Comparison of ENCODE assay signal across 24 cellular contexts in the genomic region with DNA sequence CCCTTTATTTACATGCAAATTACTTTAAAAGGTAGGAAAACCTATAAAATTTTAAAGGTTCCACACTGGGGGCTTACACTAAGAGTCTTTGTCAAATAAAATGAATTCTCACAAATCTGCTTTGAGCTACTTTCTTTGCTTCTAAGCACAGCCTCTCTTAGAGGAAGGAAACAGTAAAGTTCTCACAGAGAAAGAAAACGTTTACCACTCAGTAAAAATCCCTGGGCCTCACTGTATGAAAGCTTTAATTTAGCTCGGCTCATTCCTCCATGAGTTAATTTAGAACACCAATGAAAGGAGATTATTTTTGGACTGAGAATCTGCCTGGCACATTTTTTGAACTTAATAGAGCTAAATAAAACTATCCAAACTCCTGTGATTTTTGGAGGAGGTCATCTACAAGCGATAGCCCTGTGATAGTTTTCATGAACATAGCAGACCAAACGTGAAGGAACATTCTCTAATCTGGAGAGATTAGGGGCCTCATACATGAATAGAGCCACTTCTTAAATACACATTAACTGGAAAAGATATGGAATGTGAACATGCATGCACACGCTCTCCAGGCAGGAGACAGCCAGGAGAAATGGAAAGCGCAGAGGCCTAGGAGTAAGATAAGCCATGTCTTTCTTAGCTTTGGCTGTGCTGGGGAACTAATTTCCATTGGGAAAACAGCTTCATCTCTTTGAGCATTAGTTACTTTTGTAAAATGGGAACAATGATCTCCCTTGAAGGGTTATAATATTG. TPM values are rescaled to one million over a fixed set of nuclear protein-coding genes. Genes with fewer than 3 reads are reported as not detected.
DNase-seq lines count a peak whose midpoint lies in the region; ATAC-seq and TF ChIP-seq lines count a peak whose summit lies in the region.
"Had no signal": no experiment of that assay in that cellular context is flagged by ENCODE, and none has a peak within 500 bp of the region (broad histone marks: within the 10 kb centered on the region; RNA-seq: fewer than 3 reads in every experiment).

No MANE protein-coding gene starts in this region.

- peak overlapping the region in 2 of 5 experiments; percentile 8 to 38 for H3K4me3 Mint-ChIP-seq in brain
- H3K4me3 Mint-ChIP-seq in neural crest cell: no peak overlapping the region
- no peak overlapping the region for H3K4me3 Mint-ChIP-seq in T-helper 17 cell
- no peak overlapping the region for H3K4me3 Mint-ChIP-seq in natural killer cell
- H3K4me3 Mint-ChIP-seq: CD4-positive, CD25-positive, alpha-beta regulatory T cell; naive thymus-derived CD8-positive, alpha-beta T cell had no signal

- ATAC-seq in T-helper 17 cell: no peak
- no peak for ATAC-seq in natural killer cell
- ATAC-seq: activated naive CD4-positive, alpha-beta T cell treated with anti-CD3 and anti-CD28 coated beads, Interleukin-2, amount 50 U/mL, for 72 hours; GM12878; naive thymus-derived CD8-positive, alpha-beta T cell; PC-3 had no signal

- H3K27me3 ChIP-seq in ACC112 (ENCODE audit: insufficient read depth, low read length): no peaks in the 10 kb centered on the region
- H3K27me3 ChIP-seq: SJSA1, suprapubic skin had no signal

- H3K36me3 ChIP-seq in ACC112 (ENCODE audit: insufficient read depth, low read length): no peaks in the 10 kb centered on the region
- H3K36me3 ChIP-seq: SJSA1, suprapubic skin had no signal

- H3K4me3 ChIP-seq in ACC112 (ENCODE audit: low read depth, low read length): peak overlapping the region; percentile 32; the same call in 1 of the 2 replicates
- H3K4me3 ChIP-seq in fibroblast of the aortic adventitia (ENCODE audit: low read depth, low read length): no peak overlapping the region
- H3K4me3 ChIP-seq: GM12878, lung, SJSA1, suprapubic skin had no signal

- H3K9me3 Mint-ChIP-seq in brain (peaks cover 0 to 3% (median 0%) of the 10 kb centered on the region in 5 experiments), neural crest cell (no peaks in the 10 kb centered on the region), natural killer cell (no peaks in the 10 kb centered on the region)
- H3K9me3 Mint-ChIP-seq: activated naive CD4-positive, alpha-beta T cell treated with anti-CD3 and anti-CD28 coated beads, Interleukin-2, amount 50 U/mL, for 72 hours; naive thymus-derived CD8-positive, alpha-beta T cell had no signal

- H3K27ac Mint-ChIP-seq in brain: peak overlapping the region in 4 of 5 experiments; percentile 5 to 76 (median 67)
- H3K27ac Mint-ChIP-seq in neural crest cell (ENCODE audit: unreplicated experiment): peak overlapping the region; percentile 72
- no peak overlapping the region for H3K27ac Mint-ChIP-seq in T-helper 17 cell
- no peak overlapping the region for H3K27ac Mint-ChIP-seq in natural killer cell
- H3K27ac Mint-ChIP-seq: activated naive CD4-positive, alpha-beta T cell treated with anti-CD3 and anti-CD28 coated beads, Interleukin-2, amount 50 U/mL, for 72 hours; CD4-positive, CD25-positive, alpha-beta regulatory T cell; naive thymus-derived CD8-positive, alpha-beta T cell; progenitor cell of endocrine pancreas had no signal

- H3K79me2 ChIP-seq in ACC112 (ENCODE audit: control insufficient read depth, insufficient read depth, low read length, unreplicated experiment): peaks cover 86% of the 10 kb centered on the region

- H3K4me1 Mint-ChIP-seq in brain (peaks cover 85% of the 10 kb centered on the region), neural crest cell (peaks cover 53% of the 10 kb centered on the region), T-helper 17 cell (no peaks in the 10 kb centered on the region), natural killer cell (no peaks in the 10 kb centered on the region)
- H3K4me1 Mint-ChIP-seq: CD4-positive, CD25-positive, alpha-beta regulatory T cell; naive thymus-derived CD8-positive, alpha-beta T cell had no signal

- peaks cover 94% of the 10 kb centered on the region for H3K4me1 ChIP-seq in ACC112 (ENCODE audit: control insufficient read depth, insufficient read depth, low read length, unreplicated experiment)
- H3K4me1 ChIP-seq: SJSA1 had no signal

- H3K36me3 Mint-ChIP-seq in brain (no peaks in the 10 kb centered on the region), neural crest cell (ENCODE audit: low read depth) (no peaks in the 10 kb centered on the region), T-helper 17 cell (ENCODE audit: low read depth) (peaks cover 2% of the 10 kb centered on the region), natural killer cell (no peaks in the 10 kb centered on the region)
- H3K36me3 Mint-ChIP-seq: activated naive CD4-positive, alpha-beta T cell treated with anti-CD3 and anti-CD28 coated beads, Interleukin-2, amount 50 U/mL, for 72 hours; CD4-positive, CD25-positive, alpha-beta regulatory T cell; naive thymus-derived CD8-positive, alpha-beta T cell had no signal

- DNase-seq in fibroblast of the aortic adventitia (ENCODE audit: low read depth) (peak; percentile 61), neural crest cell (ENCODE audit: low read depth, low spot score) (no peak), kidney glomerular epithelial cell (lab: John Stamatoyannopoulos, UW) (no peak), T-helper 17 cell (no peak), natural killer cell (no peak)
- no peak for DNase-seq in activated CD4-positive, alpha-beta T cell treated with anti-CD3 and anti-CD28 coated beads for 1 hour
- DNase-seq: activated CD8-positive, alpha-beta memory T cell treated with anti-CD3 and anti-CD28 coated beads for 24 hours; activated T-cell treated with anti-CD3 and anti-CD28 coated beads, Interleukin-2, amount 50 U/mL, for 48 hours; CD4-positive, CD25-positive, alpha-beta regulatory T cell; glutamatergic neuron; H7; naive thymus-derived CD8-positive, alpha-beta T cell; NCI-H1417 treated with DMSO at 0.1 percent for 48 hours; NCI-H69; PC-3; T-helper 9 cell had no signal

- H2AFZ ChIP-seq in ACC112 (ENCODE audit: low read length, unreplicated experiment): no peak overlapping the region

- H3K9me3 ChIP-seq in T-helper 17 cell (ENCODE audit: control insufficient read depth, low read length, poor library complexity, severe bottlenecking): no peaks in the 10 kb centered on the region
- H3K9me3 ChIP-seq: SJSA1, suprapubic skin had no signal

- H3K27me3 Mint-ChIP-seq in brain: peaks cover 9% of the 10 kb centered on the region
- no peaks in the 10 kb centered on the region for H3K27me3 Mint-ChIP-seq in neural crest cell (ENCODE audit: low read depth)
- peaks cover 49% of the 10 kb centered on the region for H3K27me3 Mint-ChIP-seq in T-helper 17 cell
- H3K27me3 Mint-ChIP-seq in natural killer cell (ENCODE audit: low read depth in 2 of 2): peaks cover 6 to 9% of the 10 kb centered on the region in 2 donors

- peak overlapping the region; percentile 96 for H3K27ac ChIP-seq in ACC112 (ENCODE audit: low read depth, low read length)
- H3K27ac ChIP-seq: SJSA1, suprapubic skin had no signal

- TF ChIP-seq CTCF in brain (conservative IDR thresholded peaks at IDR 0.05) (no peak), fibroblast of the aortic adventitia (IDR thresholded peaks at IDR 0.05; ENCODE audit: insufficient read depth, low read length) (no peak), neural crest cell (conservative IDR thresholded peaks at IDR 0.05) (no peak), natural killer cell (IDR thresholded peaks at IDR 0.05) (no peak)

- intact Hi-C loops in natural killer cell (cut with micrococcal nuclease): no loop called here

RNA-seq across cellular contexts. Expression of a gene that starts 32.8 kb away (rescaled TPM):
- polyA plus RNA-seq in brain (ENCODE audit: insufficient read depth, low read depth, low replicate concordance): 2.5 TPM
- total RNA-seq in fibroblast of the aortic adventitia (ENCODE audit: low replicate concordance) (411 and 679 TPM in 2 replicates), neural crest cell (4.1 and 4.6 TPM in 2 replicates), T-helper 17 cell (not detected), natural killer cell (not detected)
- total RNA-seq: activated naive CD4-positive, alpha-beta T cell treated with anti-CD3 and anti-CD28 coated beads, Interleukin-2, amount 50 U/mL, for 72 hours; CD4-positive, CD25-positive, alpha-beta regulatory T cell; H7; naive thymus-derived CD8-positive, alpha-beta T cell; PC-3 had no signal
- polyA plus RNA-seq: naive thymus-derived CD8-positive, alpha-beta T cell had no signal

Comparison
In these comparisons a context has a peak if more than half of its experiments do, and no peak if none do; other contexts are left out.
1. H3K27ac Mint-ChIP-seq: peak in brain (4 of 5) and neural crest cell (single experiment); none in T-helper 17 cell (single experiment) and natural killer cell (0 of 2).
2. RNA of a gene that starts 32.8 kb away (total RNA-seq): 411 to 679 TPM in fibroblast of the aortic adventitia; 4.1 to 4.6 TPM in neural crest cell, not detected in T-helper 17 cell and not detected in natural killer cell; every median in the first group is over 10 times any median in the second.